In the genomic region with DNA sequence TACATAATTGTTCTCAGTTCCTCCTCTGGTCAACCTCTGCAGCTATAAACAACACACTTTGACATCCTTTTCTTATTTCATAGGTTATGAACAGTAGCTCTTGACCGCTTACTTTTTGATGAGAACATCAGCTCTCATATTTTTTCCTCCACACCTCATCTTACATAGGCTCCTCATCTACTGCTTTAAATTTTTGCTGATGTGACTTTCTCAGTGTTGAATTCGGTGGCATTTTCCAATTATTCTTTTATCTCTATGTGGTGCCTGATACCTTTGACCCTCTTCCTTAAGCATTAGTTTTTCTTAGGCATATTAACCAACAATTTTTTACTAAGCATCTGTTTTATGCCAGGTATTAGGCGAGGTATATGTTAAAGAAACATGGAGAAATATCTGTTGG, we compare ENCODE assay signal across 39 cellular contexts. TPM values are rescaled to one million over a fixed set of nuclear protein-coding genes. Genes with fewer than 3 reads are reported as not detected.
"Had no signal": no experiment of that assay in that cellular context is flagged by ENCODE, and none has a peak within 500 bp of the region (broad histone marks: within the 10 kb centered on the region; RNA-seq: fewer than 3 reads in every experiment).

No MANE protein-coding gene starts in this region.

- DNase-seq: activated effector memory CD4-positive, alpha-beta T cell treated with anti-CD3 and anti-CD28 coated beads, Interleukin-2, amount 50 U/mL, for 16 hours; activated effector memory CD4-positive, alpha-beta T cell treated with Interleukin-2 at 50 U/mL for 16 hours; activated gamma-delta T cell; activated gamma-delta T cell treated with Interleukin-2 at 50 U/mL for 16 hours; activated naive CD4-positive, alpha-beta T cell; activated naive CD4-positive, alpha-beta T cell treated with anti-CD3 and anti-CD28 coated beads for 36 hours; activated naive CD4-positive, alpha-beta T cell treated with anti-CD3 and anti-CD28 coated beads, Interleukin-2, amount 10 ng/mL, durations not matched to agents 7 days and 5 days; activated naive CD4-positive, alpha-beta T cell treated with anti-CD3 and anti-CD28 coated beads, Interleukin-2, amount 50 U/mL, for 16 hours; activated naive CD4-positive, alpha-beta T cell treated with Interleukin-2 at 50 U/mL for 16 hours; activated naive CD8-positive, alpha-beta T cell treated with anti-CD3 and anti-CD28 coated beads for 36 hours; activated naive CD8-positive, alpha-beta T cell treated with anti-CD3 and anti-CD28 coated beads, Interleukin-2, amount 10 ng/mL, durations not matched to agents 7 days and 5 days; activated naive CD8-positive, alpha-beta T cell treated with anti-CD3 and anti-CD28 coated beads, Interleukin-2, amount 50 U/mL, for 24 hours; activated T-cell treated with anti-CD3 and anti-CD28 coated beads, Interleukin-2, amount 50 U/mL, for 24 hours; activated T-cell treated with anti-CD3 and anti-CD28 coated beads, Interleukin-2, amount 50 U/mL, for 4 hours; activated T-cell treated with anti-CD3 and anti-CD28 coated beads, Interleukin-2, amount 50 U/mL, for 48 hours; activated T-cell treated with anti-CD3 and anti-CD28 coated beads, Interleukin-2, amount 50 U/mL, for 72 hours; adrenal gland; amniotic stem cell; amygdala; anterior cingulate cortex; aorta; body of pancreas; brain microvascular endothelial cell; caudate nucleus; central memory CD4-positive, alpha-beta T cell; cerebellar nuclear complex had no signal

- H3K9me3 ChIP-seq: adrenal gland, ascending aorta, body of pancreas, breast epithelium had no signal

- H3K36me3 ChIP-seq: adrenal gland, ascending aorta, brain microvascular endothelial cell, breast epithelium, cardiac muscle cell had no signal

- H3K27ac ChIP-seq: adrenal gland, ascending aorta, body of pancreas, brain microvascular endothelial cell, breast epithelium, cardiac muscle cell had no signal

- H3K4me1 ChIP-seq: adrenal gland, ascending aorta, body of pancreas, breast epithelium had no signal

- FAIRE-seq: astrocyte, bronchial epithelial cell had no signal

- ATAC-seq: activated naive CD4-positive, alpha-beta T cell treated with anti-CD3 and anti-CD28 coated beads, Interleukin-2, amount 50 U/mL, for 72 hours; activated naive CD8-positive, alpha-beta T cell treated with anti-CD3 and anti-CD28 coated beads, Interleukin-2, amount 50 U/mL, for 24 hours; activated T-cell treated with anti-CD3 and anti-CD28 coated beads, Interleukin-2, amount 50 U/mL, for 4 hours; activated T-cell treated with anti-CD3 and anti-CD28 coated beads, Interleukin-2, amount 50 U/mL, for 72 hours; activated T-helper 17 cell treated with anti-CD3 and anti-CD28 coated beads, Interleukin-2, amount 50 U/mL, for 72 hours; body of pancreas had no signal

- H3K4me3 ChIP-seq: adrenal gland, ascending aorta, body of pancreas, breast epithelium, cardiac muscle cell had no signal

- H3K27me3 ChIP-seq: adrenal gland, ascending aorta, body of pancreas, brain microvascular endothelial cell, breast epithelium, cardiac muscle cell had no signal

RNA-seq across cellular contexts. Expression of a gene that starts 21.6 kb away (rescaled TPM):
- total RNA-seq: activated naive CD4-positive, alpha-beta T cell treated with anti-CD3 and anti-CD28 coated beads for 36 hours; activated naive CD4-positive, alpha-beta T cell treated with anti-CD3 and anti-CD28 coated beads, Interleukin-2, amount 50 U/mL, for 72 hours; activated naive CD8-positive, alpha-beta T cell treated with anti-CD3 and anti-CD28 coated beads for 36 hours; activated naive CD8-positive, alpha-beta T cell treated with anti-CD3 and anti-CD28 coated beads, Interleukin-2, amount 10 ng/mL, durations not matched to agents 7 days and 5 days; activated T-cell treated with anti-CD3 and anti-CD28 coated beads, Interleukin-2, amount 50 U/mL, for 4 hours; activated T-cell treated with anti-CD3 and anti-CD28 coated beads, Interleukin-2, amount 50 U/mL, for 72 hours; activated T-helper 1 cell treated with anti-CD3 and anti-CD28 coated beads, Interleukin-12 subunit alpha, Interleukin-12 subunit beta, Interleukin-2, Interleukin-4 antibody, amounts not matched to agents 30 ng/mL and 10 ng/mL and 1 ng/mL, durations not matched to agents 14 hours and 24 hours and 36 hours; activated T-helper 17 cell treated with anti-CD3 and anti-CD28 coated beads, Interleukin-2, amount 50 U/mL, for 72 hours; activated T-helper 2 cell treated with anti-CD3 and anti-CD28 coated beads, Interferon-gamma antibody, Interleukin-2, Interleukin-4, amounts not matched to agents 10 μg/mL and 5 μg/mL and 100 μg/mL, durations not matched to agents 14 hours and 24 hours and 36 hours; adrenal gland; aorta; ascending aorta; astrocyte; body of pancreas; breast epithelium; bronchial epithelial cell; cardiac muscle cell; cardiac septum; cerebellum; chondrocyte had no signal
- polyA plus RNA-seq: adipose tissue, adrenal gland, aorta, cardiac muscle cell had no signal
